1 cellular context compared by ENCODE assay signal in the genomic region with DNA sequence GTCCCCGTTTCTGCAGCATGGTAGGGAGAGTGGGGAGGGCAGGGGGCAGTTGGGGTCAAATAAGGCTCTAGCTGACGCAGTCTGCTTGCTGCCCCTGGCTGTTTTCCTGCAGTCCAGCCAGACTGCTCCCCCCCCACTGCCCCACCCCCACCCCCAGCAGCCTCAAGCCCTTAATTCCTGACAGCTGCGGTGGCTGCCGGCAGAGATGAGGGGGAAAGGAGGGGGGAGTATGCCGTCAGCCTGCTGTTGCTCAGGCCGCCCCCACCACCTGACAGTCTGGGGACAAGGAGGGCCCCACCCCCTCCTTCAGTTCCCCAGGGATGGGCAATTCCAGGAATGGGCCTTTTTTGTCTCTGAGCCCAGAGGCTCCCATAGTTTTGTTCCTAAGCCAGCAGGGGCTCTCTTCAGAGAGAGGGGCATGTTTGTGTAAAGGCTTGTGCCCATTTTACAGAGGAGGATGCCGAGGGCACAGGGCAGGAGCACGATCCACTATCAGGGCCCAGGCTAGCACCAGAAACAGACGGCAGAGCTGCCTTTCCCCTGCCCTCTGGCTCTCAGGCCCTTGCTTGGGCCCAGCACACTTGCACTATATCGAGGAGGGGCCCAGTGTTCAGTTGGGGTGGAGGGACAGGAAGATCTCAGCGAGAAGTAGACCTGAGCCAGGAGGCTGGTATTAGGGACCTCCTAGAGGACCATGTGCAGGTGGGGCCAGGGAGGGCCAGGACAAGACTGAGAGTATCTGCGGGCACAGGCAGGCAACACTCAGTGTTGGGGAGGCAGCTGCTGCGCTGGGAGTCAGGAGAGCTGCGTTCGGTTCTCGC.
A peak's percentile ranks its signal among the peaks of the same experiment; 100 is the strongest.
TF ChIP-seq lines count a peak whose summit lies in the region.

No MANE protein-coding gene starts in this region.

TF ChIP-seq in HepG2, 621 proteins besides CTCF, POLR2A, EP300 and RAD21:
- TF ChIP-seq ZNF629 (CRISPR knock-in tag; conservative IDR thresholded peaks at IDR 0.05) (peak; percentile 85), ZFAT (CRISPR knock-in tag; conservative IDR thresholded peaks at IDR 0.05) (no peak)
